Comparison of ENCODE assay signal across 8 cellular contexts in the genomic region with DNA sequence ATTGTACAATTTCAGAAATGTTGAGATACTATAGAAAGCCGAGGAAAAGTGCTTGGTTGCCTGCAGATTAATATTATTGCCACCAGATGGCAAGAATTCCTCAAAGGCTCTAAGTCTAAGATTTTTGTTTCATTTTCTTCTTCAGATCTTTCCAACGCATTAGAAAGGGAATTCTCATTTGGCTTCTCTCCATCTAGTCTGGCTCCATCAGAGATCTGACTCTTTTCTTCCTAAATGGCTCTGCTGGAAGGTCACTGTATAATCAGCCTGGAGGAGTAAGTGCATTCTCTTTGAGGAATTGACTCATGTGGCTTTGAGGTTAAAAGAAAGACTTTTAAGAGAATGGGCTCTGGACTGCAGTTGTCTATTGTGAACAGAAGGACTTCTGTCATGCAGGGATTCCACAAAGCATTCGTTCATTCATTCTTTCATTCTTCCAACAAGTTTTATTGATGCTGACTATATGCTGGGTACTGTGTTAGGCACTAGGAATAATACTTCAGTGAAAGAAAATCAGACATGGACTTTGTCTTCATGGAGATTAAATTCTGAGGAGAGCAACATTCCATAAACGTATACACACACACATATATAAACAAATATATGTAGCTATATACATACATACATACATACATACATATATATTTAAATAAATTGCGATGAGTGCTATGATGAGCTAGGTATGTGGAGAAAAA. TPM values are rescaled to one million over a fixed set of nuclear protein-coding genes. Genes with fewer than 3 reads are reported as not detected.
DNase-seq lines count a peak whose midpoint lies in the region; ATAC-seq and TF ChIP-seq lines count a peak whose summit lies in the region.

No MANE protein-coding gene starts in this region.

- H2BK12ac ChIP-seq in neuronal stem cell (ENCODE audit: low read length): no peak overlapping the region

- no peak overlapping the region for H4K8ac ChIP-seq in neuronal stem cell (ENCODE audit: low read depth, low read length)

- no peak overlapping the region for H3K23ac ChIP-seq in neuronal stem cell (ENCODE audit: low read depth, low read length, poor library complexity)

- H3K14ac ChIP-seq in neuronal stem cell (ENCODE audit: low read length): no peak overlapping the region

- H2AFZ ChIP-seq in neuronal stem cell (ENCODE audit: low read length): peak overlapping the region; percentile 57

- H3K27me3 ChIP-seq in neuronal stem cell (ENCODE audit: control insufficient read depth in 3 of 3, insufficient read depth in 3 of 3, low read depth in 1 of 3, low read length in 3 of 3): no peaks in the 10 kb centered on the region

- H4K91ac ChIP-seq in neuronal stem cell (ENCODE audit: low read depth, low read length, poor library complexity): no peak overlapping the region

- H3K4ac ChIP-seq in neuronal stem cell (ENCODE audit: low read length): no peak overlapping the region

- H3K27ac ChIP-seq in HEK293 (ENCODE audit: extremely low read depth, low read depth, low read length): no peak overlapping the region
- no peak overlapping the region for H3K27ac ChIP-seq in neuronal stem cell (replicated peaks; ENCODE audit: low read length)

- ATAC-seq in SK-N-SH treated with all-trans-retinoic acid at 6 μM for 48 hours (peak; percentile 93), GM19397 (IDR thresholded peaks at IDR 0.05; ENCODE audit: unreplicated experiment) (no peak), GM19463 (IDR thresholded peaks at IDR 0.05; ENCODE audit: unreplicated experiment) (no peak)

- H3K4me1 ChIP-seq in HEK293 (ENCODE audit: control insufficient read depth, insufficient read depth, low read length): 0 out of 2 replicates have a peak, but pooled peaks cover 2% of the 10 kb centered on the region
- H3K4me1 ChIP-seq in neuronal stem cell (ENCODE audit: control insufficient read depth in 2 of 2, insufficient read depth in 1 of 2, low read depth in 1 of 2, low read length in 2 of 2): peaks cover 0 to 9% of the 10 kb centered on the region in 2 donors

- peak; percentile 33; the same call in 1 of the 2 replicates for TF ChIP-seq CTCF in HEK293 (tag by site-specific recombination; IDR thresholded peaks at IDR 0.05)

- H3K4me3 ChIP-seq in HEK293 (ENCODE audit: low read depth, low read length): no peak overlapping the region
- H3K4me3 ChIP-seq in neuronal stem cell (ENCODE audit: low read length in 2 of 2): no peak overlapping the region

- no peaks in the 10 kb centered on the region for H3K79me1 ChIP-seq in neuronal stem cell (ENCODE audit: low read depth, low read length)

- no CpG with 5 or more reads among the region's 5 CpGs for WGBS in neuronal stem cell (ENCODE audit: extremely low coverage in 2 of 2, insufficient read length in 2 of 2, insufficient replicate concordance in 1 of 2), 2 donors

- no peaks in the 10 kb centered on the region for H3K9me3 ChIP-seq in HEK293 (ENCODE audit: control insufficient read depth, insufficient read depth, low read depth, low read length)
- no peaks in the 10 kb centered on the region for H3K9me3 ChIP-seq in neuronal stem cell (replicated peaks in 1 of 2; ENCODE audit: control insufficient read depth in 2 of 2, insufficient read depth in 1 of 2, low read depth in 1 of 2, low read length in 2 of 2)

- no peak overlapping the region for H2BK120ac ChIP-seq in neuronal stem cell (ENCODE audit: low read depth, low read length)

- no peaks in the 10 kb centered on the region for H3K36me3 ChIP-seq in HEK293 (ENCODE audit: control insufficient read depth in 2 of 2, insufficient read depth in 1 of 2, low read length in 2 of 2)
- no peaks in the 10 kb centered on the region for H3K36me3 ChIP-seq in neuronal stem cell (replicated peaks in 1 of 2; ENCODE audit: control insufficient read depth in 2 of 2, insufficient read depth in 2 of 2, low read length in 2 of 2)

- CTCF ChIA-PET in HEK293 (lab: Yijun Ruan, JAX): interaction anchor here (0.9 kb wide), 1 partner anchor 86 kb away, joined by 4 read pairs; no protein-coding TSS in a partner anchor

- H3K4me2 ChIP-seq in neuronal stem cell (ENCODE audit: insufficient read depth, low read length, poor library complexity, severe bottlenecking): no peak overlapping the region

- no peak overlapping the region for H3K9ac ChIP-seq in neuronal stem cell (ENCODE audit: low read depth, low read length, poor library complexity)

- H2AK5ac ChIP-seq in neuronal stem cell (ENCODE audit: low read depth, low read length): no peak overlapping the region

- no peak overlapping the region for H2BK15ac ChIP-seq in neuronal stem cell (ENCODE audit: low read length)

- H2BK5ac ChIP-seq in neuronal stem cell (ENCODE audit: low read length): no peak overlapping the region

- H3K18ac ChIP-seq in neuronal stem cell (ENCODE audit: low read length): no peak overlapping the region

- DNase-seq in COR-L47 (lab: John Stamatoyannopoulos, UW) (peak; percentile 16), fibroblast of gingiva (ENCODE audit: low read depth) (peak; percentile 45), neuronal stem cell (ENCODE audit: low spot score) (no peak)
- no peak for DNase-seq in activated CD4-positive, alpha-beta T cell treated with anti-CD3 and anti-CD28 coated beads, Interleukin-2, amount 50 U/mL, for 1 hour

- POLR2A ChIA-PET in HEK293 (lab: Yijun Ruan, JAX): no interaction called here

TF ChIP-seq in HEK293, 187 proteins besides CTCF, POLR2A, EP300 and RAD21 (continues in another document):
- peak; percentile 45 for TF ChIP-seq ZNF654 (tag by site-specific recombination; IDR thresholded peaks at IDR 0.05; ENCODE audit: low read depth)
- TF ChIP-seq ZNF16 (tag by site-specific recombination; IDR thresholded peaks at IDR 0.05; ENCODE audit: low read depth): no peak
- TF ChIP-seq ZNF121 (tag by site-specific recombination; IDR thresholded peaks at IDR 0.05): no peak
- TF ChIP-seq ELK4 (IDR thresholded peaks at IDR 0.05; ENCODE audit: borderline replicate concordance, low read depth, low read length): no peak
- TF ChIP-seq KLF17 (tag by site-specific recombination; IDR thresholded peaks at IDR 0.05): no peak
- no peak for TF ChIP-seq ZNF426 (tag by site-specific recombination; IDR thresholded peaks at IDR 0.05)

TF ChIP-seq in SK-N-SH treated with all-trans-retinoic acid at 6 μM for 48 hours, 23 proteins besides CTCF, POLR2A, EP300 and RAD21:
- peak; percentile 40; the same call in 1 of the 2 replicates for TF ChIP-seq ISL1 (CRISPR knock-in tag; IDR thresholded peaks at IDR 0.05)
- no peak for TF ChIP-seq GLIS3 (CRISPR knock-in tag; IDR thresholded peaks at IDR 0.05)

RNA-seq across cellular contexts. Expression of gene SLC28A2, which starts 55.3 kb away (rescaled TPM):
- polyA plus RNA-seq in neuronal stem cell (2013, experiment 1 of 2): not detected
- not detected for polyA plus RNA-seq in neuronal stem cell (2013, experiment 2 of 2)

Comparison
In these comparisons a context has a peak if more than half of its experiments do, and no peak if none do; other contexts are left out.
1. DNase-seq: peak in COR-L47 (single experiment) and fibroblast of gingiva (single experiment); none in neuronal stem cell (single experiment) and activated CD4-positive, alpha-beta T cell treated with anti-CD3 and anti-CD28 coated beads, Interleukin-2, amount 50 U/mL, for 1 hour (single experiment).